Comparison of ENCODE assay signal across 13 cellular contexts in the genomic region with DNA sequence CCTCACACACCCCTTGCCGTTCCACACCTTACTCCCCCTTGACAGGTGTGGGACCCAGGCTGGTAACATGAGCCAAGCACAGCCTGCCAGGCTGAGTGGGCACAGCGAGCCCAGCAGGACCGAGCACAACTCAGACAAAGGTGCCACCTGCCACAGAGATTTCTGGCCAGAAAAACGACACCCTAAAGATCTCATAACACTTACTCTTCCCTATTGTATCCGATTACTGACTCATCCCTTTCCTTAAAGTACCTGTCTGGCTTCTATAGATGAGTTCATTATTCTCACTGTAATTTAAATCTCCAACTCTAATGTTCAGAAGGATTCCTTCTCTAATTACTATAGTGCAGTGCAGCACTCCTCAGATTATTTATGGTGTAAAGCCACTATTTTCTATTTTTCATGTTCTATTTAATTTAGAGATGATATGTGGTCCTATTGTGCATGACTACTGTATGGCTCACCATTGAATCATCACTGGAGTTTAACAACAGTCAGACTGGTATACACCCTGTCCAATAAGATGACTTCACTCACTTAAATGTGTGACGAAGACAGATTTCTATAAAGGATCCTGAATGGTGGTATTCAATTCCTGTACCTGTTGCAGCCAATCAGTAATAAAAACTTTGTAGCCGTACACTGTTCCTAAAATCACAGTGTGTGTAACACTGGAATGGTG. TPM values are rescaled to one million over a fixed set of nuclear protein-coding genes. Genes with fewer than 3 reads are reported as not detected.
DNase-seq lines count a peak whose midpoint lies in the region; ATAC-seq and TF ChIP-seq lines count a peak whose summit lies in the region.
"Had no signal": no experiment of that assay in that cellular context is flagged by ENCODE, and none has a peak within 500 bp of the region (broad histone marks: within the 10 kb centered on the region; RNA-seq: fewer than 3 reads in every experiment).

No MANE protein-coding gene starts in this region.

- DNase-seq in COR-L47 (lab: John Stamatoyannopoulos, UW) (peak; percentile 47), NCI-H1092 treated with DMSO at 0.1 percent for 48 hours (lab: John Stamatoyannopoulos, UW) (peak; percentile 58), hepatic stellate cell (ENCODE audit: low spot score) (peak; percentile 58), CD1c-positive myeloid dendritic cell (ENCODE audit: extremely low spot score) (no peak), G401 (ENCODE audit: low spot score) (no peak)
- DNase-seq: CD4-positive, alpha-beta memory T cell; glutamatergic neuron; MV-4-11 had no signal

- in situ Hi-C loops in G401 (cut with HindIII; ENCODE audit: low sequenced_read_pairs) = no loop called here

- ATAC-seq in SK-N-SH treated with all-trans-retinoic acid at 6 μM for 48 hours = 0 out of 3 replicates have a peak, but pooled peaks have one; percentile 37
- no peak for ATAC-seq in HG03045 (IDR thresholded peaks at IDR 0.05; ENCODE audit: unreplicated experiment)
- ATAC-seq in HG02981 (IDR thresholded peaks at IDR 0.05; ENCODE audit: unreplicated experiment) = no peak

TF ChIP-seq in SK-N-SH treated with all-trans-retinoic acid at 6 μM for 48 hours, 23 proteins besides CTCF, POLR2A, EP300 and RAD21:
- TF ChIP-seq, protein P1, sequence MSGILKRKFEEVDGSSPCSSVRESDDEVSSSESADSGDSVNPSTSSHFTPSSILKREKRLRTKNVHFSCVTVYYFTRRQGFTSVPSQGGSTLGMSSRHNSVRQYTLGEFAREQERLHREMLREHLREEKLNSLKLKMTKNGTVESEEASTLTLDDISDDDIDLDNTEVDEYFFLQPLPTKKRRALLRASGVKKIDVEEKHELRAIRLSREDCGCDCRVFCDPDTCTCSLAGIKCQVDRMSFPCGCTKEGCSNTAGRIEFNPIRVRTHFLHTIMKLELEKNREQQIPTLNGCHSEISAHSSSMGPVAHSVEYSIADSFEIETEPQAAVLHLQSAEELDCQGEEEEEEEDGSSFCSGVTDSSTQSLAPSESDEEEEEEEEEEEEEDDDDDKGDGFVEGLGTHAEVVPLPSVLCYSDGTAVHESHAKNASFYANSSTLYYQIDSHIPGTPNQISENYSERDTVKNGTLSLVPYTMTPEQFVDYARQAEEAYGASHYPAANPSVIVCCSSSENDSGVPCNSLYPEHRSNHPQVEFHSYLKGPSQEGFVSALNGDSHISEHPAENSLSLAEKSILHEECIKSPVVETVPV (CRISPR knock-in tag; IDR thresholded peaks at IDR 0.05) = no peak
- TF ChIP-seq ZNF70 (CRISPR knock-in tag; IDR thresholded peaks at IDR 0.05) (no peak), ZNF565 (CRISPR knock-in tag; conservative IDR thresholded peaks at IDR 0.05; ENCODE audit: low read depth) (no peak), ARNTL (CRISPR knock-in tag; IDR thresholded peaks at IDR 0.05; ENCODE audit: borderline replicate concordance, low read depth) (no peak), TOX (CRISPR knock-in tag; IDR thresholded peaks at IDR 0.05; ENCODE audit: borderline replicate concordance) (no peak), BACH2 (CRISPR knock-in tag; IDR thresholded peaks at IDR 0.05; ENCODE audit: borderline replicate concordance) (no peak), PPARA (CRISPR knock-in tag; IDR thresholded peaks at IDR 0.05; ENCODE audit: borderline replicate concordance) (no peak), ISL1 (CRISPR knock-in tag; IDR thresholded peaks at IDR 0.05) (no peak), RARB (CRISPR knock-in tag; IDR thresholded peaks at IDR 0.05) (no peak), CSDC2 (CRISPR knock-in tag; IDR thresholded peaks at IDR 0.05) (no peak), ZC3H10 (CRISPR knock-in tag; IDR thresholded peaks at IDR 0.05) (no peak), ZFP30 (CRISPR knock-in tag; IDR thresholded peaks at IDR 0.05) (no peak), SNAI2 (CRISPR knock-in tag; IDR thresholded peaks at IDR 0.05) (no peak), GLIS3 (CRISPR knock-in tag; IDR thresholded peaks at IDR 0.05) (no peak), ZFP3 (CRISPR knock-in tag; IDR thresholded peaks at IDR 0.05) (no peak), ZNF8 (CRISPR knock-in tag; IDR thresholded peaks at IDR 0.05) (no peak)
- TF ChIP-seq, protein P2, sequence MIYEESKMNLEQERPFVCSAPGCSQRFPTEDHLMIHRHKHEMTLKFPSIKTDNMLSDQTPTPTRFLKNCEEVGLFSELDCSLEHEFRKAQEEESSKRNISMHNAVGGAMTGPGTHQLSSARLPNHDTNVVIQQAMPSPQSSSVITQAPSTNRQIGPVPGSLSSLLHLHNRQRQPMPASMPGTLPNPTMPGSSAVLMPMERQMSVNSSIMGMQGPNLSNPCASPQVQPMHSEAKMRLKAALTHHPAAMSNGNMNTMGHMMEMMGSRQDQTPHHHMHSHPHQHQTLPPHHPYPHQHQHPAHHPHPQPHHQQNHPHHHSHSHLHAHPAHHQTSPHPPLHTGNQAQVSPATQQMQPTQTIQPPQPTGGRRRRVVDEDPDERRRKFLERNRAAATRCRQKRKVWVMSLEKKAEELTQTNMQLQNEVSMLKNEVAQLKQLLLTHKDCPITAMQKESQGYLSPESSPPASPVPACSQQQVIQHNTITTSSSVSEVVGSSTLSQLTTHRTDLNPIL (CRISPR knock-in tag; IDR thresholded peaks at IDR 0.05; ENCODE audit: low read depth) = no peak
- TF ChIP-seq, protein P3, sequence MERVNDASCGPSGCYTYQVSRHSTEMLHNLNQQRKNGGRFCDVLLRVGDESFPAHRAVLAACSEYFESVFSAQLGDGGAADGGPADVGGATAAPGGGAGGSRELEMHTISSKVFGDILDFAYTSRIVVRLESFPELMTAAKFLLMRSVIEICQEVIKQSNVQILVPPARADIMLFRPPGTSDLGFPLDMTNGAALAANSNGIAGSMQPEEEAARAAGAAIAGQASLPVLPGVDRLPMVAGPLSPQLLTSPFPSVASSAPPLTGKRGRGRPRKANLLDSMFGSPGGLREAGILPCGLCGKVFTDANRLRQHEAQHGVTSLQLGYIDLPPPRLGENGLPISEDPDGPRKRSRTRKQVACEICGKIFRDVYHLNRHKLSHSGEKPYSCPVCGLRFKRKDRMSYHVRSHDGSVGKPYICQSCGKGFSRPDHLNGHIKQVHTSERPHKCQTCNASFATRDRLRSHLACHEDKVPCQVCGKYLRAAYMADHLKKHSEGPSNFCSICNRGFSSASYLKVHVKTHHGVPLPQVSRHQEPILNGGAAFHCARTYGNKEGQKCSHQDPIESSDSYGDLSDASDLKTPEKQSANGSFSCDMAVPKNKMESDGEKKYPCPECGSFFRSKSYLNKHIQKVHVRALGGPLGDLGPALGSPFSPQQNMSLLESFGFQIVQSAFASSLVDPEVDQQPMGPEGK (CRISPR knock-in tag; IDR thresholded peaks at IDR 0.05; ENCODE audit: borderline replicate concordance) = no peak

RNA-seq across cellular contexts. Expression of a gene that starts 7.6 kb away (rescaled TPM):
- total RNA-seq in G401 (2014; rRNA removed; shearing (Covaris generic)) = not detected in 2 replicates
- total RNA-seq: CD4-positive, alpha-beta memory T cell; pulmonary artery endothelial cell; thoracic aorta had no signal

Comparison
In these comparisons a context has a peak if more than half of its experiments do, and no peak if none do; other contexts are left out.
1. DNase-seq: peak in COR-L47 (single experiment), NCI-H1092 treated with DMSO at 0.1 percent for 48 hours (single experiment) and hepatic stellate cell (single experiment); none in CD1c-positive myeloid dendritic cell (single experiment) and G401 (single experiment).